In the genomic region with DNA sequence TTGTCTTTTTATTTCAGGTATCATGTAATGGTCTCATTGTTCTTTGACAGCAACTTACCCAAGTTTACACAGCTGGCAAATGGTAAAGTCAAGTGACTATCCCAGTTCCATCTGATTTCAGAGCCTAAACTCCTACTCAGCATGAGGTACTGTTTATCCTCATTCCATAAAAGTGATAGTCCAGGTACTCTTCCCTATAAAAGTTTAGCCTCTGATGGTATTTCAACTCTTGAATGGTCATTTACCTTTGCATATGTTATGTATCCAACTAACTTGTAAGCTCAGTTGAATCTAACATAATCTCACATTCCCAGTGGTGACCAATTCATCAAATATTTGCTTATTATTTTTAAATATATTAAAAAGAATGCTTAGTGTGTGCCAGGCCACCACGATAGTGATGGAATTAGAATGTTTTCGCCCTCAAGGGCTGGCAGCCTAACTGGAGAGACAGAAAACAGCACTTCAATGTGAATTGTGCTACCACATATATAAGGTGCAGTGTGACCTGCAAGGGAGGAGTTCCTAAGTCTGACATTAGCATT, we compare ENCODE assay signal across 26 cellular contexts.
DNase-seq lines count a peak whose midpoint lies in the region; ATAC-seq lines count a peak whose summit lies in the region.
"Had no signal": no experiment of that assay in that cellular context is flagged by ENCODE, and none has a peak within 500 bp of the region (broad histone marks: within the 10 kb centered on the region; RNA-seq: fewer than 3 reads in every experiment).

No MANE protein-coding gene starts in this region.

- WGBS in aorta, 2 donors: 1 to 3% methylated on average over 2 of the region's 2 CpGs

- no peaks in the 10 kb centered on the region for H3K27me3 ChIP-seq in aorta (ENCODE audit: control insufficient read depth in 1 of 2, insufficient read depth in 2 of 2, low read length in 1 of 2)
- H3K27me3 ChIP-seq: BE2C, heart left ventricle, neural progenitor cell, upper lobe of left lung had no signal

- DNase-seq in NCI-H748 (lab: John Stamatoyannopoulos, UW; ENCODE audit: unreplicated experiment) (peak; percentile 80), NCI-H748 treated with DMSO at 0.1 percent for 48 hours (lab: John Stamatoyannopoulos, UW) (no peak), NCI-H69 (lab: John Stamatoyannopoulos, UW) (peak; percentile 37), fibroblast of peridontal ligament (ENCODE audit: extremely low read depth) (peak; percentile 26), aorta (no peak), superior temporal gyrus (ENCODE audit: extremely low spot score) (no peak), cerebellar cortex (ENCODE audit: low spot score) (no peak), T1000 (lab: John Stamatoyannopoulos, UW) (no peak)
- DNase-seq: activated CD4-positive, alpha-beta T cell treated with anti-CD3 and anti-CD28 coated beads, Interleukin-2, amount 10 ng/mL, durations not matched to agents 7 days and 5 days; activated CD8-positive, alpha-beta memory T cell treated with anti-CD3 and anti-CD28 coated beads, Interleukin-2, amount 10 ng/mL, durations not matched to agents 7 days and 5 days; activated naive CD4-positive, alpha-beta T cell treated with anti-CD3 and anti-CD28 coated beads, Interleukin-2, amount 10 ng/mL, durations not matched to agents 7 days and 5 days; BE2C; central memory CD4-positive, alpha-beta T cell; COR-L47; DND-41; heart left ventricle; Kasumi-1; mammary epithelial cell; NCI-H1048; NCI-H2029; posterior cingulate gyrus; RPMI8226; upper lobe of left lung; WERI-Rb-1 had no signal

- no peak for ATAC-seq in aorta (ENCODE audit: low FRiP score)
- ATAC-seq: activated CD8-positive, alpha-beta memory T cell treated with anti-CD3 and anti-CD28 coated beads, Interleukin-2, amount 10 ng/mL, durations not matched to agents 7 days and 5 days; heart left ventricle had no signal

- H3K4me3 ChIP-seq in aorta (ENCODE audit: low read length in 2 of 2): no peak overlapping the region
- H3K4me3 ChIP-seq: heart left ventricle, neural progenitor cell, skin epidermis, upper lobe of left lung had no signal

- peak overlapping the region; percentile 43 to 54 for H3K27ac ChIP-seq in aorta (ENCODE audit: low read depth in 1 of 2, low read length in 2 of 2)
- H3K27ac ChIP-seq: heart left ventricle, neural progenitor cell, skin epidermis, upper lobe of left lung, WERI-Rb-1 had no signal

- intact Hi-C loops in aorta (cut with DNase I): loop anchor here in 1 of 2 donors (10.0 kb wide), 1 partner anchor 177 kb away; no protein-coding TSS in a partner anchor

- H3K4me1 ChIP-seq in aorta (ENCODE audit: control insufficient read depth in 1 of 2, insufficient read depth in 2 of 2, low read length in 2 of 2): peaks cover 3 to 12% of the 10 kb centered on the region in 2 donors
- H3K4me1 ChIP-seq: BE2C, neural progenitor cell, upper lobe of left lung had no signal

- H3K9me3 ChIP-seq in aorta (ENCODE audit: control insufficient read depth, low read length): no peaks in the 10 kb centered on the region
- H3K9me3 ChIP-seq: BE2C, upper lobe of left lung had no signal

- no peaks in the 10 kb centered on the region for H3K36me3 ChIP-seq in aorta (ENCODE audit: control insufficient read depth in 1 of 2, insufficient read depth in 2 of 2, low read length in 1 of 2)
- H3K36me3 ChIP-seq: BE2C, heart left ventricle, neural progenitor cell, upper lobe of left lung, WERI-Rb-1 had no signal

Comparison
In these comparisons a context has a peak if more than half of its experiments do, and no peak if none do; other contexts are left out.
1. DNase-seq: peak in NCI-H748 (single experiment), NCI-H69 (single experiment) and fibroblast of peridontal ligament (single experiment); none in NCI-H748 treated with DMSO at 0.1 percent for 48 hours (single experiment), aorta (0 of 2), superior temporal gyrus (single experiment), cerebellar cortex (single experiment) and T1000 (single experiment).